Comparison of ENCODE assay signal across 22 cellular contexts in the genomic region with DNA sequence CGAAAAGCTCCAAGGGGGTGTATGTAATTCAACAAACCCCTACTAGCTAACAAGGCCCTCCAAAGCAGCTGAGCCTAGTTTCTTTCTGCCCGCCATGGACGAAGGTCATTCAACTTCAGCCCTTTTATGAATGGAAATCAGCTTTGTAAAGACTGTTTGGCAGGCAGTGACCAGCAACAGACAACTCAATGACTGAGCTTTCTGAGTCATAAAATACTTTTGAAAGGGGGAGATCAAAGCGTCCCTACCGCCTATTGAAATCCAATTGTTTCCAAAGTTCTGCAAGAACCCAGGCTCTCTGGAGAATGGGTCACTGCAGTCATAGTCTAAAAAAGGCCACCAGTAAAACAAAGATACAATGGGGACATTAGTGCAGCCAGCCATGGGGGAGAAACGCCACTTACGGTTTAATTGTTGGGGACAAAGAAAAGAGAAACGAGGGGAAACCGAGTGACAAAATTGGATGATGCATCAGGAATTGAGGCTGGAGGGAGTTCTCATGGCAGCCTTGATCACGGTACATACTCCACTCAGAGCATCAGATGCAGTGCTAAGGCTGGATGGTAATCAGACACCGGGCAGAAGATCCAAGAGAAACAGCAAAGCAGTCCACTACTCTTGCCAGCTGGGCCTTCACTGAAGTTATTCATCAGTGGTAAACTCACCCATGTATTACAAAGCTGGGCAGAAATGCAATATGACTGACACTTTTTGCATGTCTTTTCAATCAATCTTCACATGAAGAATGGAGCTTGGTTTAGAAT. TPM values are rescaled to one million over a fixed set of nuclear protein-coding genes. Genes with fewer than 3 reads are reported as not detected.
"Had no signal": no experiment of that assay in that cellular context is flagged by ENCODE, and none has a peak within 500 bp of the region (broad histone marks: within the 10 kb centered on the region; RNA-seq: fewer than 3 reads in every experiment).

No MANE protein-coding gene starts in this region.

- H3K27ac ChIP-seq: epithelial cell of prostate, hepatocyte, right atrium auricular region, thoracic aorta had no signal

- H3K4me3 Mint-ChIP-seq: activated naive CD4-positive, alpha-beta T cell treated with anti-CD3 and anti-CD28 coated beads for 36 hours; activated naive CD8-positive, alpha-beta T cell treated with anti-CD3 and anti-CD28 coated beads, Interleukin-2, amount 50 U/mL, for 24 hours; naive B cell; stimulated activated naive CD8-positive, alpha-beta T cell treated with anti-CD3 and anti-CD28 coated beads, Interleukin-15, Interleukin-2, amounts not matched to agents 100 ng/mL and 50 ng/mL, for 24 hours; T-cell had no signal

- H3K4me1 ChIP-seq: right atrium auricular region had no signal

- H3K4me2 ChIP-seq: hepatocyte had no signal

- ATAC-seq: activated naive CD8-positive, alpha-beta T cell treated with anti-CD3 and anti-CD28 coated beads, Interleukin-2, amount 50 U/mL, for 24 hours; left lobe of liver; T-cell had no signal

- H2AFZ ChIP-seq: hepatocyte had no signal

- H3K79me2 ChIP-seq: hepatocyte had no signal

- H3K9me3 Mint-ChIP-seq: activated naive CD4-positive, alpha-beta T cell treated with anti-CD3 and anti-CD28 coated beads for 36 hours; activated T-helper 2 cell treated with anti-CD3 and anti-CD28 coated beads, Interferon-gamma antibody, Interleukin-2, Interleukin-4, amounts not matched to agents 10 μg/mL and 5 μg/mL and 100 μg/mL, durations not matched to agents 14 hours and 24 hours and 36 hours had no signal

- H3K27me3 ChIP-seq: hepatocyte, right atrium auricular region had no signal

- H3K4me1 Mint-ChIP-seq: activated naive CD8-positive, alpha-beta T cell treated with anti-CD3 and anti-CD28 coated beads, Interleukin-2, amount 50 U/mL, for 24 hours; naive B cell; T-cell had no signal

- DNase-seq: activated CD4-positive, alpha-beta T cell treated with anti-CD3 and anti-CD28 coated beads for 1 hour; activated CD4-positive, alpha-beta T cell treated with anti-CD3 and anti-CD28 coated beads, Interleukin-2, amount 50 U/mL, for 4 hours; activated naive CD4-positive, alpha-beta T cell treated with anti-CD3 and anti-CD28 coated beads for 36 hours; activated naive CD8-positive, alpha-beta T cell treated with anti-CD3 and anti-CD28 coated beads, Interleukin-2, amount 50 U/mL, for 24 hours; aorta; central memory CD4-positive, alpha-beta T cell; cortex of kidney; effector memory CD4-positive, alpha-beta T cell; islet precursor cell; naive B cell; posterior cingulate gyrus; small intestine; T-cell; T-helper 9 cell had no signal

- FAIRE-seq: small intestine had no signal

- H3K36me3 Mint-ChIP-seq: T-cell had no signal

- H3K4me3 ChIP-seq: hepatocyte, right atrium auricular region, thoracic aorta had no signal

- H3K36me3 ChIP-seq: right atrium auricular region, thoracic aorta had no signal

- H3K27ac Mint-ChIP-seq: activated naive CD4-positive, alpha-beta T cell treated with anti-CD3 and anti-CD28 coated beads for 36 hours; activated naive CD8-positive, alpha-beta T cell treated with anti-CD3 and anti-CD28 coated beads, Interleukin-2, amount 50 U/mL, for 24 hours; activated T-helper 2 cell treated with anti-CD3 and anti-CD28 coated beads, Interferon-gamma antibody, Interleukin-2, Interleukin-4, amounts not matched to agents 10 μg/mL and 5 μg/mL and 100 μg/mL, durations not matched to agents 14 hours and 24 hours and 36 hours; naive B cell; stimulated activated naive CD8-positive, alpha-beta T cell treated with anti-CD3 and anti-CD28 coated beads, Interleukin-15, Interleukin-2, amounts not matched to agents 100 ng/mL and 50 ng/mL, for 24 hours; T-cell had no signal

- H3K9me3 ChIP-seq: right atrium auricular region, thoracic aorta had no signal

RNA-seq across cellular contexts. Expression of a gene that starts 9.8 kb away (rescaled TPM):
- total RNA-seq: activated naive CD4-positive, alpha-beta T cell treated with anti-CD3 and anti-CD28 coated beads for 36 hours; activated T-helper 2 cell treated with anti-CD3 and anti-CD28 coated beads, Interferon-gamma antibody, Interleukin-2, Interleukin-4, amounts not matched to agents 10 μg/mL and 5 μg/mL and 100 μg/mL, durations not matched to agents 14 hours and 24 hours and 36 hours; mononuclear cell; right atrium auricular region; T-cell had no signal
